Comparison of ENCODE assay signal across 8 cellular contexts in the genomic region with DNA sequence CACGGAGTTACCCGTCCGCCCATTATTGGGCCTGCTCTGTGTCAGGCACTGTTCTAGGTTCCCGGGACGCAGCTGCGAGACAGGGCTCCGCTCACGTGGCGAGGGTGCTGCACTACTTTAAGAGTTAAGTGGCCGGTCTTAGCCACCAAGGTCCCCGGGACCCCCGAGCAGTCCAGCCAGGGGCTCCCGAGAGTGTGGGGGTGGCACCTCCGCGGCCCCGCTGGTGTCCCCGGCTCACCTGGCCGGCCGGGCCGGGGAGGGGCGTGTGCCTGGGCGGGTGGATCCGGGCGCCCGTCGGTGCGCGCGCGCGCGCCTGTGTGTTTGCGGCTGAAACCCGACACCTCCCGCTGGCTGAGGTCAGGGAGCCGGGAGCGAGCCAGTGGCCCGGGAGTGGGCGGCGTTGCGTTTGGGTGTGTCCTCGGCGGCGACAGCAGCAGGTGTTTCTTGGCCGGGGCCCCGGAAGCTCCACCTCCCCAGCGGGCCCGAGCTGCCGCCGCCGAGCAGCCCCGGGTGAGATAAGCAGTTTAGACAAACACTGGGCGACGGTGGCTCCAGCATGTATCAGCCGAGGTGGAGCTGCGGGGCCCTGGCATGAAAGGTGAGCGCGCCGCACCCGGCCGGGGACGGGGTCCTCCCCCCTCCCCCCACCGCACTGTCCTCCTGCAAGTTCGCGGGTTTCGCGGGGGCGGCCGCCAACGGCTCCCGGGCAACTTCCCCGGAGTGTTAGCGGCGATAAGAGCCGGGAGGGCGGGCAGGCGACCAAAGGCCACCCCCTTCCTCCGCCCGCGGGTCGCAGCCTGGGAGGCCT. TPM values are rescaled to one million over a fixed set of nuclear protein-coding genes. Genes with fewer than 3 reads are reported as not detected.
A peak's percentile ranks its signal among the peaks of the same experiment; 100 is the strongest.
DNase-seq lines count a peak whose midpoint lies in the region; ATAC-seq, FAIRE-seq and TF ChIP-seq lines count a peak whose summit lies in the region.

A gene (plus strand): TSS at position 522 of the 808 bp plus-strand sequence. CDS start 70 bp downstream, at position 592.

- peaks cover 12% of the 10 kb centered on the region for H3K4me1 ChIP-seq in endothelial cell of umbilical vein (ENCODE audit: control insufficient read depth, extremely low read depth, insufficient read depth, low read length)

- H3K4me2 ChIP-seq in endothelial cell of umbilical vein (ENCODE audit: insufficient read depth, low read length), result peak within 1 kb of the TSS; percentile 37

- peak within 1 kb of the TSS; percentile 97 for H3K27ac ChIP-seq in HL-60 (replicated peaks)
- no peak within 1 kb of the TSS for H3K27ac ChIP-seq in endothelial cell of umbilical vein (ENCODE audit: insufficient read depth, low read depth, low read length)

- H3K9ac ChIP-seq in endothelial cell of umbilical vein (replicated peaks; ENCODE audit: extremely low read depth, insufficient read depth, low read length), result no peak within 1 kb of the TSS

- H3K9me1 ChIP-seq in endothelial cell of umbilical vein (replicated peaks; ENCODE audit: control insufficient read depth, extremely low read depth, insufficient read depth, low read length), result no peaks in the 10 kb centered on the region

- peak; percentile 85 for DNase-seq in CMK (ENCODE audit: low read depth)
- DNase-seq in HL-60 (ENCODE audit: low read depth in 1 of 2, low spot score in 1 of 2), result peak; percentile 69 to 89
- peak; percentile 82 for DNase-seq in NCI-H748 treated with DMSO at 0.1 percent for 48 hours (lab: John Stamatoyannopoulos, UW)
- DNase-seq in activated CD8-positive, alpha-beta T cell treated with anti-CD3 and anti-CD28 coated beads, Interleukin-2, amount 10 ng/mL, durations not matched to agents 7 days and 5 days, result peak; percentile 85
- DNase-seq in endothelial cell of umbilical vein (ENCODE audit: low read depth, low spot score), result peak; percentile 44
- DNase-seq in mesothelial cell of epicardium (ENCODE audit: low spot score in 2 of 2, unreplicated experiment in 2 of 2), result peak; percentile 70 to 86
- peak; percentile 60 for DNase-seq in stimulated activated naive CD4-positive, alpha-beta T cell treated with Interleukin-2 at 50 U/mL for 16 hours (lab: John Stamatoyannopoulos, UW)

- peak within 1 kb of the TSS; percentile 72 for H3K27ac Mint-ChIP-seq in activated CD8-positive, alpha-beta T cell treated with anti-CD3 and anti-CD28 coated beads, Interleukin-2, amount 10 ng/mL, durations not matched to agents 7 days and 5 days
- peak within 1 kb of the TSS; percentile 79 for H3K27ac Mint-ChIP-seq in mesothelial cell of epicardium

- peak within 1 kb of the TSS; percentile 20 for H2AFZ ChIP-seq in endothelial cell of umbilical vein (ENCODE audit: low read depth, low read length)

- TF ChIP-seq CTCF in HL-60 (IDR thresholded peaks at IDR 0.05; ENCODE audit: insufficient read depth, low read length) (no peak), endothelial cell of umbilical vein (IDR thresholded peaks at IDR 0.05; ENCODE audit: extremely low read depth in 1 of 2, insufficient read depth in 1 of 2, low read depth in 1 of 2, low read length in 2 of 2) (no peak), mesothelial cell of epicardium (IDR thresholded peaks at IDR 0.05; ENCODE audit: unreplicated experiment) (peak; percentile 24)

- peak within 1 kb of the TSS; percentile 76 for H3K4me3 Mint-ChIP-seq in activated CD8-positive, alpha-beta T cell treated with anti-CD3 and anti-CD28 coated beads, Interleukin-2, amount 10 ng/mL, durations not matched to agents 7 days and 5 days
- peak within 1 kb of the TSS; percentile 70 for H3K4me3 Mint-ChIP-seq in mesothelial cell of epicardium

- no peaks in the 10 kb centered on the region for H3K27me3 Mint-ChIP-seq in activated CD8-positive, alpha-beta T cell treated with anti-CD3 and anti-CD28 coated beads, Interleukin-2, amount 10 ng/mL, durations not matched to agents 7 days and 5 days (ENCODE audit: low read depth)
- no peaks in the 10 kb centered on the region for H3K27me3 Mint-ChIP-seq in mesothelial cell of epicardium (ENCODE audit: low read depth)

- H3K27me3 ChIP-seq in HL-60 (ENCODE audit: insufficient read depth, poor library complexity, severe bottlenecking), result no peaks in the 10 kb centered on the region
- no peaks in the 10 kb centered on the region for H3K27me3 ChIP-seq in endothelial cell of umbilical vein (ENCODE audit: control insufficient read depth in 2 of 2, insufficient read depth in 2 of 2, low read length in 2 of 2)

- FAIRE-seq in endothelial cell of umbilical vein (lab: Jason Lieb, UNC), result peak; percentile 57

- no peaks in the 10 kb centered on the region for H3K9me3 ChIP-seq in endothelial cell of umbilical vein (replicated peaks; ENCODE audit: control insufficient read depth, insufficient read depth, low read length)

- BruUV-seq in endothelial cell of umbilical vein (replicated peaks; lab: Mats Ljungman, UMichigan), result no TSS peak

- intact Hi-C loops in endothelial cell of umbilical vein (cut with micrococcal nuclease), result loop anchor here (10.0 kb wide), 1 partner anchor 308 kb away; no protein-coding TSS in a partner anchor

- ATAC-seq in GM19438 (IDR thresholded peaks at IDR 0.05; ENCODE audit: low read depth, unreplicated experiment), result peak; percentile 41
- peak; percentile 35 for ATAC-seq in activated CD8-positive, alpha-beta T cell treated with anti-CD3 and anti-CD28 coated beads, Interleukin-2, amount 10 ng/mL, durations not matched to agents 7 days and 5 days

- no peaks in the 10 kb centered on the region for H3K9me3 Mint-ChIP-seq in activated CD8-positive, alpha-beta T cell treated with anti-CD3 and anti-CD28 coated beads, Interleukin-2, amount 10 ng/mL, durations not matched to agents 7 days and 5 days (ENCODE audit: insufficient read depth)
- H3K9me3 Mint-ChIP-seq in mesothelial cell of epicardium, result no peaks in the 10 kb centered on the region

- CTCF ChIA-PET in activated CD8-positive, alpha-beta T cell treated with anti-CD3 and anti-CD28 coated beads, Interleukin-2, amount 10 ng/mL, durations not matched to agents 7 days and 5 days (lab: Charles Lee), result interaction anchor here (1.0 to 4.8 kb wide), 7 partner anchors 41 to 195 kb away, joined by 3 to 36 read pairs (median 4); no protein-coding TSS in a partner anchor
- CTCF ChIA-PET in endothelial cell of umbilical vein (lab: Charles Lee), result interaction anchor here (1.4 to 2.1 kb wide), 2 partner anchors 192 to 197 kb away, joined by 3 to 12 read pairs; no protein-coding TSS in a partner anchor

- H3K4me1 Mint-ChIP-seq in activated CD8-positive, alpha-beta T cell treated with anti-CD3 and anti-CD28 coated beads, Interleukin-2, amount 10 ng/mL, durations not matched to agents 7 days and 5 days (ENCODE audit: low read depth), result peaks cover 65% of the 10 kb centered on the region
- peaks cover 63% of the 10 kb centered on the region for H3K4me1 Mint-ChIP-seq in mesothelial cell of epicardium

- no peak for TF ChIP-seq POLR2A in endothelial cell of umbilical vein (IDR thresholded peaks at IDR 0.05; ENCODE audit: low read depth, low read length)

- no peaks in the 10 kb centered on the region for H4K20me1 ChIP-seq in endothelial cell of umbilical vein (replicated peaks; ENCODE audit: control insufficient read depth, extremely low read depth, insufficient read depth, low read length)

- dilution Hi-C loops in endothelial cell of umbilical vein (cut with MboI; ENCODE audit: extremely low pct_ligation_motif_present, low sequenced_read_pairs), result no loop called here

- no peaks in the 10 kb centered on the region for H3K36me3 ChIP-seq in endothelial cell of umbilical vein (ENCODE audit: control insufficient read depth in 2 of 2, extremely low read depth in 1 of 2, insufficient read depth in 2 of 2, low read length in 2 of 2)

- H3K4me3 ChIP-seq in HL-60 (replicated peaks; ENCODE audit: insufficient read depth, low read length) (peak within 1 kb of the TSS; percentile 64), endothelial cell of umbilical vein (replicated peaks in 1 of 3; ENCODE audit: insufficient read depth in 1 of 3, low read depth in 1 of 3, low read length in 3 of 3) (peak within 1 kb of the TSS in 1 of 3 experiments; percentile 26)

- POLR2A ChIA-PET in activated CD8-positive, alpha-beta T cell treated with anti-CD3 and anti-CD28 coated beads, Interleukin-2, amount 10 ng/mL, durations not matched to agents 7 days and 5 days (lab: Charles Lee), result interaction anchor here (4.5 kb wide), 1 partner anchor 60 kb away, joined by 34 read pairs; no protein-coding TSS in a partner anchor
- POLR2A ChIA-PET in endothelial cell of umbilical vein (lab: Charles Lee), result interaction anchor here (0.7 kb wide), 1 partner anchor 9 kb away, joined by 3 read pairs; no protein-coding TSS in a partner anchor

- H3K36me3 Mint-ChIP-seq in activated CD8-positive, alpha-beta T cell treated with anti-CD3 and anti-CD28 coated beads, Interleukin-2, amount 10 ng/mL, durations not matched to agents 7 days and 5 days (ENCODE audit: low read depth), result peaks cover 8% of the 10 kb centered on the region
- H3K36me3 Mint-ChIP-seq in mesothelial cell of epicardium, result peaks cover 2% of the 10 kb centered on the region

- no peaks in the 10 kb centered on the region for H3K79me2 ChIP-seq in endothelial cell of umbilical vein (ENCODE audit: control insufficient read depth, insufficient read depth, low read length)

TF ChIP-seq in endothelial cell of umbilical vein, 7 proteins besides CTCF, POLR2A, EP300 and RAD21:
- TF ChIP-seq EZH2 (IDR thresholded peaks at IDR 0.05; ENCODE audit: borderline replicate concordance, low read depth, low read length, severe bottlenecking) (peak; percentile 76), GATA2 (IDR thresholded peaks at IDR 0.05; ENCODE audit: insufficient read depth, insufficient read length, low read depth, low read length) (no peak)

RNA-seq across cellular contexts. Expression of the gene that starts here (rescaled TPM):
- total RNA-seq in activated CD8-positive, alpha-beta T cell treated with anti-CD3 and anti-CD28 coated beads, Interleukin-2, amount 10 ng/mL, durations not matched to agents 7 days and 5 days, result 10 to 100 TPM; 48.9 to 51.4 TPM
- total RNA-seq in endothelial cell of umbilical vein, result 14.2 and 18.3 TPM in 2 replicates
- polyA plus RNA-seq in endothelial cell of umbilical vein, result 4.2 TPM in 2 replicates
- polyA plus RNA-seq in endothelial cell of umbilical vein (2011; cell fraction: cytosol; rRNA removed), result 3.6 and 4.2 TPM in 2 replicates
- 13.2 and 17.1 TPM in 2 replicates for polyA plus RNA-seq in endothelial cell of umbilical vein (2011; cell fraction: nucleus; rRNA removed)
- polyA plus RNA-seq in endothelial cell of umbilical vein (2012), result 9.1 and 12.3 TPM in 2 replicates
- polyA minus RNA-seq in endothelial cell of umbilical vein, result 6.9 and 13.4 TPM in 2 replicates
- polyA minus RNA-seq in endothelial cell of umbilical vein (2011; cell fraction: cytosol; rRNA and poly(A)+ RNA removed), result 28.5 TPM
- polyA minus RNA-seq in endothelial cell of umbilical vein (2011; cell fraction: nucleus; rRNA and poly(A)+ RNA removed), result 18.1 and 32.8 TPM in 2 replicates
- total RNA-seq in mesothelial cell of epicardium, result 193 to 218 TPM (median 208 TPM) in 3 replicates
